ENCODE assay signal across 1 cellular context in genomic region chr1:1374861-1375662, GRCh38.
TF ChIP-seq lines count a peak whose summit lies in the region.

Gene AURKAIP1 (minus strand): TSS chr1:1375207. CDS start chr1:1374756, 451 bp downstream.

TF ChIP-seq in K562, 482 proteins besides CTCF, POLR2A, EP300 and RAD21 (continued from another document):
- TF ChIP-seq AFF4 (CRISPR knock-in tag; IDR thresholded peaks at IDR 0.05) (peak; percentile 99), EGR1 (conservative IDR thresholded peaks at IDR 0.05) (peak; percentile 98), FOXK1 (CRISPR knock-in tag; IDR thresholded peaks at IDR 0.05; ENCODE audit: borderline replicate concordance) (peak; percentile 92; the same call in 1 of the 2 replicates), JUND (IDR thresholded peaks at IDR 0.05; ENCODE audit: borderline replicate concordance, low read depth, low read length) (peak; percentile 69), JUND (tag; IDR thresholded peaks at IDR 0.05; ENCODE audit: borderline replicate concordance, low read depth, low read length) (peak; percentile 65; the same call in 1 of the 3 replicates), ZNF740 (CRISPR knock-in tag; IDR thresholded peaks at IDR 0.05) (peak; percentile 28; the same call in 1 of the 2 replicates), ZNF740 (tag; IDR thresholded peaks at IDR 0.05) (no peak), ZNF174 (CRISPR knock-in tag; IDR thresholded peaks at IDR 0.05) (0 out of 2 replicates have a peak, but pooled peaks have one; percentile 56), FUS (optimal IDR thresholded peaks at IDR 0.05; ENCODE audit: low read depth, low read length) (peak; percentile 96), XRCC4 (IDR thresholded peaks at IDR 0.05; ENCODE audit: extremely low read depth, insufficient read depth, insufficient read length) (no peak), FOXJ3 (CRISPR knock-in tag; IDR thresholded peaks at IDR 0.05) (no peak), HMGN3 (IDR thresholded peaks at IDR 0.05; ENCODE audit: borderline replicate concordance, extremely low read depth, insufficient read length, low read depth, low read length) (peak; percentile 97), NCOA6 (IDR thresholded peaks at IDR 0.05) (no peak), COPS2 (conservative IDR thresholded peaks at IDR 0.05) (no peak), MTF1 (CRISPR knock-in tag; IDR thresholded peaks at IDR 0.05; ENCODE audit: borderline replicate concordance) (no peak), TSC22D4 (tag; IDR thresholded peaks at IDR 0.05) (no peak), ETV1 (tag; conservative IDR thresholded peaks at IDR 0.05; ENCODE audit: low read depth) (peak; percentile 99), BDP1 (IDR thresholded peaks at IDR 0.05; ENCODE audit: insufficient read depth, insufficient read length) (no peak), MBD2 (IDR thresholded peaks at IDR 0.05; ENCODE audit: borderline replicate concordance, low read depth) (peak; percentile 88), SRSF3 (IDR thresholded peaks at IDR 0.05; ENCODE audit: insufficient read depth, low read length) (peak; percentile 70; the same call in 1 of the 2 replicates)
